15 cellular contexts compared by ENCODE assay signal in genomic region chr1:47689894-47690293, GRCh38.
"Had no signal": no experiment of that assay in that cellular context is flagged by ENCODE, and none has a peak within 500 bp of the region (broad histone marks: within the 10 kb centered on the region; RNA-seq: fewer than 3 reads in every experiment).

No MANE protein-coding gene starts in this region.

- H3K9me3 Mint-ChIP-seq: activated naive CD4-positive, alpha-beta T cell treated with anti-CD3 and anti-CD28 coated beads for 36 hours; stimulated activated memory B cell treated with anti-CD40 and anti-IgM and Interleukin-4, amounts not matched to agents 10 μg/mL and 1 μg/mL and 100 μg/mL, for 72 hours; WTC11 had no signal

- H3K9me3 ChIP-seq: esophagus squamous epithelium, tibial artery had no signal

- H3K4me1 ChIP-seq: esophagus squamous epithelium, parathyroid adenoma had no signal

- H3K27me3 ChIP-seq: cardiac muscle cell had no signal

- H3K9ac ChIP-seq: parathyroid adenoma had no signal

- DNase-seq: activated CD4-positive, alpha-beta T cell treated with anti-CD3 and anti-CD28 coated beads for 48 hours; activated CD8-positive, alpha-beta T cell treated with anti-CD3 and anti-CD28 coated beads, Interleukin-2, amount 10 ng/mL, durations not matched to agents 7 days and 5 days; activated naive CD4-positive, alpha-beta T cell treated with anti-CD3 and anti-CD28 coated beads for 36 hours; activated T-cell treated with anti-CD3 and anti-CD28 coated beads for 4 hours; esophagus squamous epithelium; hypothalamus; mesendoderm; stimulated activated CD4-positive, alpha-beta T cell treated with anti-CD3 and anti-CD28 coated beads, Interleukin-2, amount 100 ng/mL, for 48 hours had no signal

- H3K4me3 Mint-ChIP-seq: activated CD8-positive, alpha-beta T cell treated with anti-CD3 and anti-CD28 coated beads, Interleukin-2, amount 10 ng/mL, durations not matched to agents 7 days and 5 days; activated naive CD4-positive, alpha-beta T cell treated with anti-CD3 and anti-CD28 coated beads for 36 hours; stimulated activated memory B cell treated with anti-CD40 and anti-IgM and Interleukin-4, amounts not matched to agents 10 μg/mL and 1 μg/mL and 100 μg/mL, for 72 hours; WTC11 had no signal

- FAIRE-seq: astrocyte, endothelial cell of umbilical vein had no signal

- H3K4me3 ChIP-seq: cardiac muscle cell, esophagus squamous epithelium, tibial artery had no signal

- H3K36me3 Mint-ChIP-seq: stimulated activated memory B cell treated with anti-CD40 and anti-IgM and Interleukin-4, amounts not matched to agents 10 μg/mL and 1 μg/mL and 100 μg/mL, for 72 hours; WTC11 had no signal

- ATAC-seq: activated CD8-positive, alpha-beta T cell treated with anti-CD3 and anti-CD28 coated beads, Interleukin-2, amount 10 ng/mL, durations not matched to agents 7 days and 5 days; stimulated activated memory B cell treated with anti-CD40 and anti-IgM and Interleukin-4, amounts not matched to agents 10 μg/mL and 1 μg/mL and 100 μg/mL, for 72 hours; WTC11 had no signal

- H3K27ac ChIP-seq: cardiac muscle cell, esophagus squamous epithelium, parathyroid adenoma, tibial artery had no signal

- H3K36me3 ChIP-seq: cardiac muscle cell, esophagus squamous epithelium, tibial artery had no signal

- H3K27ac Mint-ChIP-seq: activated CD8-positive, alpha-beta T cell treated with anti-CD3 and anti-CD28 coated beads, Interleukin-2, amount 10 ng/mL, durations not matched to agents 7 days and 5 days; activated naive CD4-positive, alpha-beta T cell treated with anti-CD3 and anti-CD28 coated beads for 36 hours; stimulated activated memory B cell treated with anti-CD40 and anti-IgM and Interleukin-4, amounts not matched to agents 10 μg/mL and 1 μg/mL and 100 μg/mL, for 72 hours; WTC11 had no signal

- H3K4me1 Mint-ChIP-seq: stimulated activated memory B cell treated with anti-CD40 and anti-IgM and Interleukin-4, amounts not matched to agents 10 μg/mL and 1 μg/mL and 100 μg/mL, for 72 hours had no signal
